In genomic region chr7:1473864-1474512, GRCh38 we compare ENCODE assay signal across 1 cellular context.
A peak's percentile ranks its signal among the peaks of the same experiment; 100 is the strongest.
TF ChIP-seq lines count a peak whose summit lies in the region.

No MANE protein-coding gene starts in this region.

TF ChIP-seq in K562, 482 proteins besides CTCF, POLR2A, EP300 and RAD21 (continued from another document and continues in another):
- TF ChIP-seq, protein P1, sequence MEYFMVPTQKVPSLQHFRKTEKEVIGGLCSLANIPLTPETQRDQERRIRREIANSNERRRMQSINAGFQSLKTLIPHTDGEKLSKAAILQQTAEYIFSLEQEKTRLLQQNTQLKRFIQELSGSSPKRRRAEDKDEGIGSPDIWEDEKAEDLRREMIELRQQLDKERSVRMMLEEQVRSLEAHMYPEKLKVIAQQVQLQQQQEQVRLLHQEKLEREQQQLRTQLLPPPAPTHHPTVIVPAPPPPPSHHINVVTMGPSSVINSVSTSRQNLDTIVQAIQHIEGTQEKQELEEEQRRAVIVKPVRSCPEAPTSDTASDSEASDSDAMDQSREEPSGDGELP (CRISPR knock-in tag; IDR thresholded peaks at IDR 0.05; ENCODE audit: borderline replicate concordance): peak; percentile 83
- TF ChIP-seq, protein P2, sequence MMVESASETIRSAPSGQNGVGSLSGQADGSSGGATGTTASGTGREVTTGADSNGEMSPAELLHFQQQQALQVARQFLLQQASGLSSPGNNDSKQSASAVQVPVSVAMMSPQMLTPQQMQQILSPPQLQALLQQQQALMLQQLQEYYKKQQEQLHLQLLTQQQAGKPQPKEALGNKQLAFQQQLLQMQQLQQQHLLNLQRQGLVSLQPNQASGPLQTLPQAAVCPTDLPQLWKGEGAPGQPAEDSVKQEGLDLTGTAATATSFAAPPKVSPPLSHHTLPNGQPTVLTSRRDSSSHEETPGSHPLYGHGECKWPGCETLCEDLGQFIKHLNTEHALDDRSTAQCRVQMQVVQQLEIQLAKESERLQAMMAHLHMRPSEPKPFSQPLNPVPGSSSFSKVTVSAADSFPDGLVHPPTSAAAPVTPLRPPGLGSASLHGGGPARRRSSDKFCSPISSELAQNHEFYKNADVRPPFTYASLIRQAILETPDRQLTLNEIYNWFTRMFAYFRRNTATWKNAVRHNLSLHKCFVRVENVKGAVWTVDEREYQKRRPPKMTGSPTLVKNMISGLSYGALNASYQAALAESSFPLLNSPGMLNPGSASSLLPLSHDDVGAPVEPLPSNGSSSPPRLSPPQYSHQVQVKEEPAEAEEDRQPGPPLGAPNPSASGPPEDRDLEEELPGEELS (CRISPR knock-in tag; IDR thresholded peaks at IDR 0.05; ENCODE audit: borderline replicate concordance): peak; percentile 12; the same call in 1 of the 2 replicates
- TF ChIP-seq ZBTB34 (CRISPR knock-in tag; IDR thresholded peaks at IDR 0.05) (no peak), ZHX1 (conservative IDR thresholded peaks at IDR 0.05; ENCODE audit: low read length) (no peak; the same call in 1 of the 2 replicates), SMARCB1 (IDR thresholded peaks at IDR 0.05; ENCODE audit: insufficient read length, low read depth) (no peak), SIX5 (IDR thresholded peaks at IDR 0.05; ENCODE audit: borderline replicate concordance in 1 of 2, insufficient read depth in 1 of 2, low read depth in 1 of 2, low read length in 2 of 2) (no peak), ZNF584 (CRISPR knock-in tag; IDR thresholded peaks at IDR 0.05; ENCODE audit: low read depth) (no peak), NFE2L1 (tag; IDR thresholded peaks at IDR 0.05; ENCODE audit: borderline replicate concordance, low read depth) (no peak), CHD1 (IDR thresholded peaks at IDR 0.05; ENCODE audit: low read length) (no peak), E4F1 (CRISPR knock-in tag; IDR thresholded peaks at IDR 0.05; ENCODE audit: borderline replicate concordance) (no peak), ZNF41 (CRISPR knock-in tag; conservative IDR thresholded peaks at IDR 0.05) (no peak), ZNF143 (CRISPR knock-in tag; IDR thresholded peaks at IDR 0.05) (no peak), KDM4B (IDR thresholded peaks at IDR 0.05; ENCODE audit: borderline replicate concordance in 2 of 2, low read depth in 1 of 2) (no peak), FOXK2 (conservative IDR thresholded peaks at IDR 0.05 in 1 of 2, IDR thresholded peaks at IDR 0.05 in 1 of 2; ENCODE audit: low read depth in 2 of 2) (peak; percentile 40 to 66; a peak in 2 of 4 replicates), MGA (IDR thresholded peaks at IDR 0.05) (no peak; the same call in 1 of the 2 replicates), SRSF9 (IDR thresholded peaks at IDR 0.05; ENCODE audit: borderline replicate concordance, low read depth, low read length) (no peak), POLR2H (tag; IDR thresholded peaks at IDR 0.05; ENCODE audit: low read depth) (no peak), EGR1 (conservative IDR thresholded peaks at IDR 0.05) (0 out of 2 replicates have a peak, but pooled peaks have one; percentile 35), ZNF274 (IDR thresholded peaks at IDR 0.05; ENCODE audit: borderline replicate concordance, low read depth, low read length) (no peak; the same call in 1 of the 2 replicates), BACH1 (tag; IDR thresholded peaks at IDR 0.05) (no peak), USF1 (CRISPR knock-in tag; IDR thresholded peaks at IDR 0.05) (peak; percentile 91)
- TF ChIP-seq, protein P3, sequence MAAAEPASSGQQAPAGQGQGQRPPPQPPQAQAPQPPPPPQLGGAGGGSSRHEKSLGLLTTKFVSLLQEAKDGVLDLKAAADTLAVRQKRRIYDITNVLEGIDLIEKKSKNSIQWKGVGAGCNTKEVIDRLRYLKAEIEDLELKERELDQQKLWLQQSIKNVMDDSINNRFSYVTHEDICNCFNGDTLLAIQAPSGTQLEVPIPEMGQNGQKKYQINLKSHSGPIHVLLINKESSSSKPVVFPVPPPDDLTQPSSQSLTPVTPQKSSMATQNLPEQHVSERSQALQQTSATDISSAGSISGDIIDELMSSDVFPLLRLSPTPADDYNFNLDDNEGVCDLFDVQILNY (CRISPR knock-in tag; IDR thresholded peaks at IDR 0.05): no peak
- TF ChIP-seq, protein P4, sequence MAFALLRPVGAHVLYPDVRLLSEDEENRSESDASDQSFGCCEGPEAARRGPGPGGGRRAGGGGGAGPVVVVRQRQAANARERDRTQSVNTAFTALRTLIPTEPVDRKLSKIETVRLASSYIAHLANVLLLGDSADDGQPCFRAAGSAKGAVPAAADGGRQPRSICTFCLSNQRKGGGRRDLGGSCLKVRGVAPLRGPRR (CRISPR knock-in tag; IDR thresholded peaks at IDR 0.05): no peak
- TF ChIP-seq, protein P5, sequence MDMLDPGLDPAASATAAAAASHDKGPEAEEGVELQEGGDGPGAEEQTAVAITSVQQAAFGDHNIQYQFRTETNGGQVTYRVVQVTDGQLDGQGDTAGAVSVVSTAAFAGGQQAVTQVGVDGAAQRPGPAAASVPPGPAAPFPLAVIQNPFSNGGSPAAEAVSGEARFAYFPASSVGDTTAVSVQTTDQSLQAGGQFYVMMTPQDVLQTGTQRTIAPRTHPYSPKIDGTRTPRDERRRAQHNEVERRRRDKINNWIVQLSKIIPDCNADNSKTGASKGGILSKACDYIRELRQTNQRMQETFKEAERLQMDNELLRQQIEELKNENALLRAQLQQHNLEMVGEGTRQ (CRISPR knock-in tag; IDR thresholded peaks at IDR 0.05): peak; percentile 74
- TF ChIP-seq, protein P6, sequence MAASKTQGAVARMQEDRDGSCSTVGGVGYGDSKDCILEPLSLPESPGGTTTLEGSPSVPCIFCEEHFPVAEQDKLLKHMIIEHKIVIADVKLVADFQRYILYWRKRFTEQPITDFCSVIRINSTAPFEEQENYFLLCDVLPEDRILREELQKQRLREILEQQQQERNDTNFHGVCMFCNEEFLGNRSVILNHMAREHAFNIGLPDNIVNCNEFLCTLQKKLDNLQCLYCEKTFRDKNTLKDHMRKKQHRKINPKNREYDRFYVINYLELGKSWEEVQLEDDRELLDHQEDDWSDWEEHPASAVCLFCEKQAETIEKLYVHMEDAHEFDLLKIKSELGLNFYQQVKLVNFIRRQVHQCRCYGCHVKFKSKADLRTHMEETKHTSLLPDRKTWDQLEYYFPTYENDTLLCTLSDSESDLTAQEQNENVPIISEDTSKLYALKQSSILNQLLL (CRISPR knock-in tag; IDR thresholded peaks at IDR 0.05; ENCODE audit: borderline replicate concordance): no peak
